Comparison of ENCODE assay signal across 17 cellular contexts in genomic region chr20:40702504-40702903, GRCh38. TPM values are rescaled to one million over a fixed set of nuclear protein-coding genes. Genes with fewer than 3 reads are reported as not detected.
DNase-seq lines count a peak whose midpoint lies in the region; ATAC-seq and TF ChIP-seq lines count a peak whose summit lies in the region.
"Had no signal": no experiment of that assay in that cellular context is flagged by ENCODE, and none has a peak within 500 bp of the region (broad histone marks: within the 10 kb centered on the region; RNA-seq: fewer than 3 reads in every experiment).

No MANE protein-coding gene starts in this region.

- no peak overlapping the region for H2AFZ ChIP-seq in OCI-LY3 (ENCODE audit: low read depth, low read length)
- H2AFZ ChIP-seq: hepatocyte had no signal

- H3K4me2 ChIP-seq in OCI-LY3 (ENCODE audit: low read length), result no peak overlapping the region
- H3K4me2 ChIP-seq: hepatocyte had no signal

- TF ChIP-seq CTCF in AG09309 (IDR thresholded peaks at IDR 0.05; ENCODE audit: control insufficient read depth, insufficient read depth, low read depth, low read length, missing control alignments), result peak; percentile 16
- TF ChIP-seq CTCF in GM12864 (IDR thresholded peaks at IDR 0.05; ENCODE audit: low read depth, low read length, missing control alignments), result peak; percentile 14
- TF ChIP-seq CTCF in OCI-LY3 (IDR thresholded peaks at IDR 0.05; ENCODE audit: low read depth, low read length), result peak; percentile 54
- TF ChIP-seq CTCF in endodermal cell (conservative IDR thresholded peaks at IDR 0.05), result peak; percentile 62

- H3K27me3 Mint-ChIP-seq in endodermal cell (ENCODE audit: insufficient read depth), result peaks cover 31% of the 10 kb centered on the region
- H3K27me3 Mint-ChIP-seq in activated T-cell treated with anti-CD3 and anti-CD28 coated beads, Interleukin-2, amount 50 U/mL, for 4 hours (ENCODE audit: low read depth), result peaks cover 15% of the 10 kb centered on the region

- H3K4me3 ChIP-seq in AG09309 (ENCODE audit: control insufficient read depth, low read depth, low read length) (no peak overlapping the region), GM12864 (ENCODE audit: low read depth, low read length) (no peak overlapping the region), OCI-LY3 (ENCODE audit: low read length) (no peak overlapping the region), endodermal cell (ENCODE audit: low read length) (no peak overlapping the region)
- H3K4me3 ChIP-seq: hepatocyte had no signal

- H3K36me3 Mint-ChIP-seq in endodermal cell (ENCODE audit: low read depth), result no peaks in the 10 kb centered on the region
- H3K36me3 Mint-ChIP-seq in activated T-cell treated with anti-CD3 and anti-CD28 coated beads, Interleukin-2, amount 50 U/mL, for 4 hours (ENCODE audit: insufficient read depth), result no peaks in the 10 kb centered on the region
- H3K36me3 Mint-ChIP-seq: activated naive CD8-positive, alpha-beta T cell treated with anti-CD3 and anti-CD28 coated beads, Interleukin-2, amount 10 ng/mL, durations not matched to agents 7 days and 5 days had no signal

- H3K27me3 ChIP-seq in OCI-LY3 (ENCODE audit: low read depth, low read length) (peaks cover 14% of the 10 kb centered on the region; the same call in 1 of the 2 replicates), endodermal cell (ENCODE audit: control insufficient read depth, insufficient read depth, low read length, poor library complexity, severe bottlenecking) (peaks cover 19% of the 10 kb centered on the region)

- H4K20me1 ChIP-seq in OCI-LY3 (ENCODE audit: insufficient read depth, low read length), result no peaks in the 10 kb centered on the region

- H3K27ac Mint-ChIP-seq in endodermal cell, result no peak overlapping the region
- H3K27ac Mint-ChIP-seq: activated naive CD8-positive, alpha-beta T cell treated with anti-CD3 and anti-CD28 coated beads, Interleukin-2, amount 10 ng/mL, durations not matched to agents 7 days and 5 days had no signal

- no peak overlapping the region for H3K4me3 Mint-ChIP-seq in endodermal cell
- no peak overlapping the region for H3K4me3 Mint-ChIP-seq in activated T-cell treated with anti-CD3 and anti-CD28 coated beads, Interleukin-2, amount 50 U/mL, for 4 hours
- H3K4me3 Mint-ChIP-seq: activated naive CD8-positive, alpha-beta T cell treated with anti-CD3 and anti-CD28 coated beads, Interleukin-2, amount 10 ng/mL, durations not matched to agents 7 days and 5 days had no signal

- H3K79me2 ChIP-seq in OCI-LY3 (ENCODE audit: low read length), result no peaks in the 10 kb centered on the region
- H3K79me2 ChIP-seq: hepatocyte had no signal

- no peaks in the 10 kb centered on the region for H3K36me3 ChIP-seq in OCI-LY3 (replicated peaks; ENCODE audit: low read depth, low read length)
- H3K36me3 ChIP-seq in endodermal cell (ENCODE audit: control insufficient read depth, insufficient read depth, low read length), result no peaks in the 10 kb centered on the region

- peaks cover 4% of the 10 kb centered on the region for H3K9me3 Mint-ChIP-seq in endodermal cell
- no peaks in the 10 kb centered on the region for H3K9me3 Mint-ChIP-seq in activated T-cell treated with anti-CD3 and anti-CD28 coated beads, Interleukin-2, amount 50 U/mL, for 4 hours
- H3K9me3 Mint-ChIP-seq: activated naive CD8-positive, alpha-beta T cell treated with anti-CD3 and anti-CD28 coated beads, Interleukin-2, amount 10 ng/mL, durations not matched to agents 7 days and 5 days had no signal

- H3K9ac ChIP-seq in OCI-LY3 (ENCODE audit: low read length) (no peak overlapping the region), endodermal cell (ENCODE audit: extremely low read depth, low read length, poor library complexity, severe bottlenecking) (no peak overlapping the region)

- 71 to 89% methylated on average over 4 of the region's 4 CpGs for WGBS in endodermal cell (ENCODE audit: insufficient coverage in 1 of 2, insufficient read length in 1 of 2), 2 experiments

- H3K4me1 ChIP-seq in OCI-LY3 (ENCODE audit: low read length) (peaks cover 17% of the 10 kb centered on the region), endodermal cell (ENCODE audit: control insufficient read depth, insufficient read depth, low read length) (peaks cover 8% of the 10 kb centered on the region)

- H3K9me3 ChIP-seq in OCI-LY3 (ENCODE audit: insufficient read depth, low read length) (no peaks in the 10 kb centered on the region), endodermal cell (ENCODE audit: control insufficient read depth, low read length) (no peaks in the 10 kb centered on the region)

- H3K27ac ChIP-seq in OCI-LY3 (ENCODE audit: low read length), result no peak overlapping the region
- H3K27ac ChIP-seq in endodermal cell (ENCODE audit: low read depth, low read length), result no peak overlapping the region
- H3K27ac ChIP-seq: hepatocyte had no signal

- DNase-seq in AG09309 (ENCODE audit: low read depth) (no peak), GM12864 (ENCODE audit: low read depth) (no peak), endodermal cell (peak; percentile 62), NCI-H2196 treated with DMSO at 0.1 percent for 48 hours (lab: John Stamatoyannopoulos, UW; ENCODE audit: unreplicated experiment) (no peak), NCI-H1092 treated with DMSO at 0.1 percent for 48 hours (lab: John Stamatoyannopoulos, UW) (no peak)
- DNase-seq in activated T-cell treated with anti-CD3 and anti-CD28 coated beads, Interleukin-2, amount 50 U/mL, for 4 hours, result no peak
- DNase-seq: activated CD4-positive, alpha-beta T cell treated with anti-CD3 and anti-CD28 coated beads for 48 hours; activated naive CD8-positive, alpha-beta T cell treated with anti-CD3 and anti-CD28 coated beads, Interleukin-2, amount 10 ng/mL, durations not matched to agents 7 days and 5 days; activated T-cell treated with anti-CD3 and anti-CD28 coated beads, Interleukin-2, amount 50 U/mL, for 1 hour; DMS79; NCI-H146; NCI-H524 treated with DMSO at 0.1 percent for 48 hours; Right ventricle myocardium superior; T1000 had no signal

- no peak for ATAC-seq in GM19351 (IDR thresholded peaks at IDR 0.05; ENCODE audit: unreplicated experiment)
- ATAC-seq in activated T-cell treated with anti-CD3 and anti-CD28 coated beads, Interleukin-2, amount 50 U/mL, for 4 hours, result no peak

- H3K4me1 Mint-ChIP-seq in endodermal cell, result peaks cover 12% of the 10 kb centered on the region
- H3K4me1 Mint-ChIP-seq in activated T-cell treated with anti-CD3 and anti-CD28 coated beads, Interleukin-2, amount 50 U/mL, for 4 hours (ENCODE audit: low read depth), result no peaks in the 10 kb centered on the region
- H3K4me1 Mint-ChIP-seq: activated naive CD8-positive, alpha-beta T cell treated with anti-CD3 and anti-CD28 coated beads, Interleukin-2, amount 10 ng/mL, durations not matched to agents 7 days and 5 days had no signal

RNA-seq across cellular contexts. Expression of gene MAFB, which starts 13.5 kb away (rescaled TPM):
- total RNA-seq in endodermal cell, result 1 to 10 TPM in 1 of 2 donors, under 1 TPM in 1; 0.90 to 1.5 TPM
- polyA plus RNA-seq in endodermal cell (2013, experiment 1 of 2), result 6.6 TPM
- polyA plus RNA-seq in endodermal cell (2013, experiment 2 of 2), result 5.8 TPM
- total RNA-seq in activated T-cell treated with anti-CD3 and anti-CD28 coated beads, Interleukin-2, amount 50 U/mL, for 4 hours, result under 1 TPM; 0.13 to 0.18 (median 0.16) TPM
